In genomic region chr3:114019486-114019885, GRCh38 we compare ENCODE assay signal across 11 cellular contexts.
"Had no signal": no experiment of that assay in that cellular context is flagged by ENCODE, and none has a peak within 500 bp of the region (broad histone marks: within the 10 kb centered on the region; RNA-seq: fewer than 3 reads in every experiment).

No MANE protein-coding gene starts in this region.

- H3K9ac ChIP-seq: GM23248 had no signal

- H3K4me2 ChIP-seq: GM23338 had no signal

- FAIRE-seq: H1, H54 had no signal

- H3K27ac ChIP-seq: GM23248 had no signal

- H3K36me3 ChIP-seq: HAP-1 had no signal

- H2AFZ ChIP-seq: GM23248, GM23338 had no signal

- DNase-seq: GM23248, GOT3, H7, H9, HCEC 1CT, HFFc6 had no signal

- H3K9me3 Mint-ChIP-seq: GM23338, H9, HFFc6 had no signal

- H3K27ac Mint-ChIP-seq: GM23338, H9, HFFc6 had no signal

- H3K9me3 ChIP-seq: HAP-1 had no signal

- ATAC-seq: GM23338, HCT116 had no signal

- H3K4me3 Mint-ChIP-seq: GM23338, H9, HFFc6 had no signal

- H3K4me3 ChIP-seq: GM23248, GM23338, HAP-1 had no signal

- H3K4me1 ChIP-seq: HAP-1 had no signal
